21 cellular contexts compared by ENCODE assay signal in genomic region chr2:187024739-187025138, GRCh38.
DNase-seq lines count a peak whose midpoint lies in the region; ATAC-seq, FAIRE-seq and TF ChIP-seq lines count a peak whose summit lies in the region.
"Had no signal": no experiment of that assay in that cellular context is flagged by ENCODE, and none has a peak within 500 bp of the region (broad histone marks: within the 10 kb centered on the region; RNA-seq: fewer than 3 reads in every experiment).

No MANE protein-coding gene starts in this region.

- H3K27ac Mint-ChIP-seq in T-helper 17 cell: no peak overlapping the region
- H3K27ac Mint-ChIP-seq: B cell; CD4-positive, alpha-beta T cell; CD8-positive, alpha-beta T cell had no signal

- no peak overlapping the region for H3K27ac ChIP-seq in HepG2 (ENCODE audit: extremely low read length, insufficient read depth, low read length)
- H3K27ac ChIP-seq in right lobe of liver: no peak overlapping the region
- no peak overlapping the region for H3K27ac ChIP-seq in K562 (ENCODE audit: extremely low read depth, low read depth, low read length)
- H3K27ac ChIP-seq: 22Rv1; A549; BLaER1 treated with 17β-estradiol and CSF1 and Interleukin-3, amounts not matched to agents 10 nM and 100 nM; C4-2B had no signal

- TF ChIP-seq EP300 in HepG2 (IDR thresholded peaks at IDR 0.05; ENCODE audit: low read depth in 2 of 2, low read length in 2 of 2): no peak
- TF ChIP-seq EP300 in HepG2 (CRISPR knock-in tag; IDR thresholded peaks at IDR 0.05; ENCODE audit: borderline replicate concordance): no peak
- TF ChIP-seq EP300 in K562 (IDR thresholded peaks at IDR 0.05; ENCODE audit: low read length): no peak

- H3K9ac ChIP-seq in HepG2 (ENCODE audit: insufficient read depth, low read depth, low read length) (no peak overlapping the region), K562 (ENCODE audit: insufficient read depth in 1 of 2, low read depth in 2 of 2, low read length in 2 of 2) (no peak overlapping the region)
- H3K9ac ChIP-seq: BLaER1 treated with 17β-estradiol and CSF1 and Interleukin-3, amounts not matched to agents 10 nM and 100 nM had no signal

- TF ChIP-seq RAD21 in HepG2 (CRISPR knock-in tag; IDR thresholded peaks at IDR 0.05) (no peak), K562 (CRISPR knock-in tag; conservative IDR thresholded peaks at IDR 0.05 in 1 of 2, IDR thresholded peaks at IDR 0.05 in 1 of 2) (no peak)

- in situ Hi-C loops in HepG2 (cut with HindIII; ENCODE audit: extremely low pct_ligation_motif_present, low pct_unique_long_range_greater_than_20kb) (no loop called here), K562 (cut with MboI) (no loop called here)

- H3K9me3 ChIP-seq in HepG2 (ENCODE audit: low read length): peaks cover 5% of the 10 kb centered on the region; the same call in 1 of the 2 replicates
- no peaks in the 10 kb centered on the region for H3K9me3 ChIP-seq in right lobe of liver
- H3K9me3 ChIP-seq in K562 (replicated peaks; ENCODE audit: control insufficient read depth, insufficient read depth, low read depth, low read length): peaks cover 5% of the 10 kb centered on the region; the same call in 1 of the 2 replicates
- no peaks in the 10 kb centered on the region for H3K9me3 ChIP-seq in T-helper 17 cell (ENCODE audit: control insufficient read depth, low read length, poor library complexity, severe bottlenecking)
- H3K9me3 ChIP-seq: A549 had no signal

- DNase-seq in HepG2 (ENCODE audit: low spot score): no peak
- no peak for DNase-seq in right lobe of liver
- no peak for DNase-seq in K562 (ENCODE audit: extremely low read depth in 1 of 4, low spot score in 3 of 4)
- no peak for DNase-seq in T-helper 17 cell
- DNase-seq: AML-193; Caco-2; Calu3; CD4-positive, alpha-beta T cell; CD8-positive, alpha-beta T cell; DMS79 treated with DMSO at 0.1 percent for 48 hours; GF-D8 had no signal

- H3K27me3 Mint-ChIP-seq in T-helper 17 cell: no peaks in the 10 kb centered on the region
- H3K27me3 Mint-ChIP-seq: B cell; CD4-positive, alpha-beta T cell had no signal

- H3K79me2 ChIP-seq in HepG2 (ENCODE audit: insufficient read depth, low read length): no peaks in the 10 kb centered on the region
- no peaks in the 10 kb centered on the region for H3K79me2 ChIP-seq in K562 (ENCODE audit: control insufficient read depth, insufficient read depth, low read length)

- no peak overlapping the region for H3K4me3 Mint-ChIP-seq in T-helper 17 cell
- H3K4me3 Mint-ChIP-seq: B cell; CD4-positive, alpha-beta T cell; CD8-positive, alpha-beta T cell had no signal

- no peak for ATAC-seq in HepG2
- no peak for ATAC-seq in right lobe of liver
- no peak for ATAC-seq in K562
- no peak for ATAC-seq in HG03139 (IDR thresholded peaks at IDR 0.05; ENCODE audit: unreplicated experiment)
- no peak for ATAC-seq in T-helper 17 cell
- ATAC-seq: A549; CD8-positive, alpha-beta T cell had no signal

- POLR2A ChIA-PET in HepG2 (lab: Yijun Ruan, JAX): no interaction called here
- POLR2A ChIA-PET in K562 (lab: Yijun Ruan, JAX): interaction anchor here (0.6 kb wide), 1 partner anchor 115 kb away, joined by 3 read pairs; no protein-coding TSS in a partner anchor

- WGBS in HepG2 (ENCODE audit: low lambda C conversion rate): 69% methylated on average over 4 of the region's 4 CpGs
- 89% methylated on average over 4 of the region's 4 CpGs for WGBS in right lobe of liver (ENCODE audit: insufficient coverage, low coverage, low lambda C conversion rate, missing lambda C conversion rate)
- whole genome bisulfite sequencing in K562 (ENCODE audit: insufficient coverage, low coverage, missing lambda C conversion rate): 65% methylated on average over 4 of the region's 4 CpGs

- CTCF ChIA-PET in HepG2 (lab: Yijun Ruan, JAX; ENCODE audit: low intra/inter-chr PET ratio, low total read pairs): no interaction called here
- CTCF ChIA-PET in K562 (lab: Yijun Ruan, JAX; ENCODE audit: low intra/inter-chr PET ratio): no interaction called here

- TF ChIP-seq CTCF in HepG2 (CRISPR knock-in tag; IDR thresholded peaks at IDR 0.05) (no peak), right lobe of liver (IDR thresholded peaks at IDR 0.05) (no peak), K562 (IDR thresholded peaks at IDR 0.05 in 2 of 3, conservative IDR thresholded peaks at IDR 0.05 in 1 of 3; ENCODE audit: insufficient read depth in 2 of 3, low read depth in 1 of 3, low read length in 3 of 3) (no peak)

- H3K36me3 Mint-ChIP-seq in T-helper 17 cell (ENCODE audit: low read depth): no peaks in the 10 kb centered on the region
- H3K36me3 Mint-ChIP-seq: CD8-positive, alpha-beta T cell had no signal

- H4K20me1 ChIP-seq in HepG2 (ENCODE audit: insufficient read depth, low read length) (no peaks in the 10 kb centered on the region), K562 (replicated peaks; ENCODE audit: control insufficient read depth, insufficient read depth, low read length) (no peaks in the 10 kb centered on the region)
- H4K20me1 ChIP-seq: BLaER1 treated with 17β-estradiol and CSF1 and Interleukin-3, amounts not matched to agents 10 nM and 100 nM had no signal

- FAIRE-seq in HepG2 (lab: Jason Lieb, UNC): no peak
- no peak for FAIRE-seq in K562 (lab: Jason Lieb, UNC)
- FAIRE-seq: A549, D721Med, G401.6, GM12891, GM19239 had no signal

- H3K4me1 Mint-ChIP-seq in T-helper 17 cell: no peaks in the 10 kb centered on the region
- H3K4me1 Mint-ChIP-seq: B cell had no signal

- H3K4me1 ChIP-seq in HepG2 (ENCODE audit: insufficient read depth, low read length) (no peaks in the 10 kb centered on the region), right lobe of liver (no peaks in the 10 kb centered on the region), K562 (replicated peaks in 1 of 2; ENCODE audit: control insufficient read depth in 2 of 2, insufficient read depth in 2 of 2, low read length in 2 of 2) (no peaks in the 10 kb centered on the region)
- H3K4me1 ChIP-seq: A549; BLaER1 treated with 17β-estradiol and CSF1 and Interleukin-3, amounts not matched to agents 10 nM and 100 nM; Caco-2 had no signal

- TF ChIP-seq POLR2A in HepG2 (IDR thresholded peaks at IDR 0.05; ENCODE audit: insufficient read depth in 1 of 2, low read depth in 2 of 2, low read length in 2 of 2) (no peak), right lobe of liver (IDR thresholded peaks at IDR 0.05) (no peak), K562 (conservative IDR thresholded peaks at IDR 0.05) (no peak)

- H3K4me3 ChIP-seq in HepG2 (replicated peaks in 1 of 3; ENCODE audit: insufficient read depth in 1 of 3, low read depth in 2 of 3, low read length in 3 of 3) (no peak overlapping the region), right lobe of liver (no peak overlapping the region), K562 (no peak overlapping the region)
- H3K4me3 ChIP-seq: A549; BLaER1 treated with 17β-estradiol and CSF1 and Interleukin-3, amounts not matched to agents 10 nM and 100 nM had no signal

- BruUV-seq in HepG2 (replicated peaks; lab: Mats Ljungman, UMichigan) (no TSS peak), K562 (replicated peaks; lab: Mats Ljungman, UMichigan) (no TSS peak)

- H3K36me3 ChIP-seq in HepG2 (replicated peaks in 1 of 2; ENCODE audit: control insufficient read depth in 1 of 2, insufficient read depth in 2 of 2, low read length in 2 of 2): no peaks in the 10 kb centered on the region
- no peaks in the 10 kb centered on the region for H3K36me3 ChIP-seq in right lobe of liver
- H3K36me3 ChIP-seq in K562 (ENCODE audit: control insufficient read depth, insufficient read depth, low read length): no peaks in the 10 kb centered on the region
- H3K36me3 ChIP-seq: BLaER1 treated with 17β-estradiol and CSF1 and Interleukin-3, amounts not matched to agents 10 nM and 100 nM had no signal

- H3K27me3 ChIP-seq in HepG2 (ENCODE audit: control insufficient read depth in 1 of 2, insufficient read depth in 2 of 2, low read length in 2 of 2) (no peaks in the 10 kb centered on the region), right lobe of liver (no peaks in the 10 kb centered on the region), K562 (ENCODE audit: control insufficient read depth in 2 of 2, insufficient read depth in 2 of 2, low read length in 2 of 2) (no peaks in the 10 kb centered on the region; a peak in 1 of 5 replicates)
- H3K27me3 ChIP-seq: BLaER1 treated with 17β-estradiol and CSF1 and Interleukin-3, amounts not matched to agents 10 nM and 100 nM had no signal

- intact Hi-C loops in HepG2 (cut with micrococcal nuclease; ENCODE audit: unreplicated experiment) (no loop called here), right lobe of liver (cut with DNase I) (no loop called here), K562 (cut with micrococcal nuclease) (no loop called here)

- H3K9me1 ChIP-seq in K562 (ENCODE audit: control insufficient read depth, insufficient read depth, low read length): no peaks in the 10 kb centered on the region

- H3K4me2 ChIP-seq in HepG2 (ENCODE audit: low read depth, low read length): no peak overlapping the region
- H3K4me2 ChIP-seq in K562 (ENCODE audit: insufficient read depth, low read length): no peak overlapping the region
- H3K4me2 ChIP-seq: A549; BLaER1 treated with 17β-estradiol and CSF1 and Interleukin-3, amounts not matched to agents 10 nM and 100 nM had no signal

- H2AFZ ChIP-seq in HepG2 (ENCODE audit: low read length): no peak overlapping the region
- H2AFZ ChIP-seq in K562 (ENCODE audit: low read depth, low read length): no peak overlapping the region

TF ChIP-seq in HepG2, 621 proteins besides CTCF, POLR2A, EP300 and RAD21 (continues in another document):
- peak; percentile 82; the same call in 1 of the 2 replicates for TF ChIP-seq ZNF160 (CRISPR knock-in tag; IDR thresholded peaks at IDR 0.05)

TF ChIP-seq in K562, 482 proteins besides CTCF, POLR2A, EP300 and RAD21 (continues in another document):
- TF ChIP-seq HLTF (IDR thresholded peaks at IDR 0.05): 0 out of 2 replicates have a peak, but pooled peaks have one; percentile 19
- 0 out of 2 replicates have a peak, but pooled peaks have one; percentile 17 for TF ChIP-seq ZNF512 (tag; IDR thresholded peaks at IDR 0.05)
- TF ChIP-seq SPI1 (IDR thresholded peaks at IDR 0.05; ENCODE audit: borderline replicate concordance, low read depth, low read length): no peak

Comparison
In these comparisons a context has a peak if more than half of its experiments do, and no peak if none do; other contexts are left out.
1. Of the 241 proteins assayed by ChIP-seq in both HepG2 and K562: peak only in HepG2: none; only in K562: ZNF512; in both: none; in neither: 240.